In genomic region chr4:186717556-186717955, GRCh38 we compare ENCODE assay signal across 21 cellular contexts. TPM values are rescaled to one million over a fixed set of nuclear protein-coding genes. Genes with fewer than 3 reads are reported as not detected.
A peak's percentile ranks its signal among the peaks of the same experiment; 100 is the strongest.
DNase-seq lines count a peak whose midpoint lies in the region; ATAC-seq and TF ChIP-seq lines count a peak whose summit lies in the region.
"Had no signal": no experiment of that assay in that cellular context is flagged by ENCODE, and none has a peak within 500 bp of the region (broad histone marks: within the 10 kb centered on the region; RNA-seq: fewer than 3 reads in every experiment).

No MANE protein-coding gene starts in this region.

- TF ChIP-seq CTCF in chondrocyte (IDR thresholded peaks at IDR 0.05) = no peak
- TF ChIP-seq CTCF in mesothelial cell of epicardium (IDR thresholded peaks at IDR 0.05; ENCODE audit: unreplicated experiment) = no peak
- no peak for TF ChIP-seq CTCF in smooth muscle cell (IDR thresholded peaks at IDR 0.05; ENCODE audit: borderline replicate concordance, insufficient read depth, poor library complexity, severe bottlenecking)

- peak; percentile 53 for ATAC-seq in left ventricle myocardium superior
- ATAC-seq in right cardiac atrium = no peak
- ATAC-seq: GM23338 had no signal

- peaks cover 4% of the 10 kb centered on the region for H3K36me3 Mint-ChIP-seq in chondrocyte (ENCODE audit: low read depth)
- H3K36me3 Mint-ChIP-seq in mesothelial cell of epicardium = peaks cover 12% of the 10 kb centered on the region

- H3K27ac Mint-ChIP-seq in chondrocyte (ENCODE audit: unreplicated experiment) (peak overlapping the region; percentile 57), mesothelial cell of epicardium (peak overlapping the region; percentile 51)
- H3K27ac Mint-ChIP-seq: GM23338 had no signal

- H3K9me3 ChIP-seq in right cardiac atrium (ENCODE audit: control insufficient read depth, low read length) = no peaks in the 10 kb centered on the region
- no peaks in the 10 kb centered on the region for H3K9me3 ChIP-seq in smooth muscle cell (replicated peaks; ENCODE audit: low read depth)

- H3K4me1 Mint-ChIP-seq in chondrocyte (ENCODE audit: low read depth) = peaks cover 69% of the 10 kb centered on the region
- H3K4me1 Mint-ChIP-seq in mesothelial cell of epicardium = peaks cover 38% of the 10 kb centered on the region

- no peak overlapping the region for H3K4me3 Mint-ChIP-seq in chondrocyte (ENCODE audit: unreplicated experiment)
- no peak overlapping the region for H3K4me3 Mint-ChIP-seq in mesothelial cell of epicardium
- H3K4me3 Mint-ChIP-seq: GM23338 had no signal

- H3K9me3 Mint-ChIP-seq in chondrocyte (ENCODE audit: low read depth) (peaks cover 2% of the 10 kb centered on the region), mesothelial cell of epicardium (peaks cover 12% of the 10 kb centered on the region)

- H3K27me3 Mint-ChIP-seq in chondrocyte (ENCODE audit: low read depth) = no peaks in the 10 kb centered on the region
- H3K27me3 Mint-ChIP-seq in mesothelial cell of epicardium (ENCODE audit: low read depth) = no peaks in the 10 kb centered on the region

- H2AFZ ChIP-seq in smooth muscle cell (ENCODE audit: low read depth) = no peak overlapping the region
- H2AFZ ChIP-seq: GM23338, PC-9 had no signal

- H3K9ac ChIP-seq in smooth muscle cell (ENCODE audit: low read depth) = no peak overlapping the region

- H3K4me1 ChIP-seq in right cardiac atrium (ENCODE audit: control insufficient read depth, insufficient read depth, low read length) = no peaks in the 10 kb centered on the region
- peaks cover 7% of the 10 kb centered on the region for H3K4me1 ChIP-seq in smooth muscle cell (ENCODE audit: low read depth)

- intact Hi-C loops in left ventricle myocardium superior (cut with micrococcal nuclease) = no loop called here
- intact Hi-C loops in right cardiac atrium (cut with DNase I) = no loop called here

- H4K20me1 ChIP-seq in smooth muscle cell (ENCODE audit: low read depth) = peaks cover 100% of the 10 kb centered on the region

- in situ Hi-C loops in KBM-7 (cut with MboI; ENCODE audit: low pct_unique_long_range_greater_than_20kb, low sequenced_read_pairs) = no loop called here

- no peak for DNase-seq in left ventricle myocardium superior
- DNase-seq in right cardiac atrium = no peak
- DNase-seq in chondrocyte (ENCODE audit: low spot score) = no peak
- no peak for DNase-seq in mesothelial cell of epicardium (ENCODE audit: low spot score in 2 of 2, unreplicated experiment in 2 of 2)
- no peak for DNase-seq in smooth muscle cell (lab: John Stamatoyannopoulos, UW; ENCODE audit: unreplicated experiment)
- no peak for DNase-seq in cerebellar nuclear complex (lab: John Stamatoyannopoulos, UW)
- no peak for DNase-seq in NCI-H2196 (lab: John Stamatoyannopoulos, UW; ENCODE audit: unreplicated experiment)
- DNase-seq in KBM-7 = no peak
- DNase-seq: GDM1, HCEC 1CT, KG1, NCI-H1105, NCI-H146, NCI-H2029, NCI-H226, NCI-H510A treated with DMSO at 0.1 percent for 48 hours, NCI-H748 treated with DMSO at 0.1 percent for 48 hours, PC-9 had no signal

- H3K27ac ChIP-seq in right cardiac atrium (ENCODE audit: low read length) = no peak overlapping the region
- peak overlapping the region; percentile 12 for H3K27ac ChIP-seq in smooth muscle cell (ENCODE audit: low read depth)
- H3K27ac ChIP-seq: C4-2B, HL-60, PC-9 had no signal

- no peak overlapping the region for H3K4me2 ChIP-seq in smooth muscle cell
- H3K4me2 ChIP-seq: GM23338, PC-9 had no signal

- WGBS in right cardiac atrium = 59% methylated on average over 4 of the region's 4 CpGs
- WGBS in smooth muscle cell (ENCODE audit: low lambda C conversion rate) = 73% methylated on average over 4 of the region's 4 CpGs

- H3K79me2 ChIP-seq in smooth muscle cell (ENCODE audit: low read depth) = peaks cover 100% of the 10 kb centered on the region

- H3K27me3 ChIP-seq in right cardiac atrium (ENCODE audit: control insufficient read depth, insufficient read depth) (no peaks in the 10 kb centered on the region), smooth muscle cell (ENCODE audit: low read depth) (no peaks in the 10 kb centered on the region)

- H3K36me3 ChIP-seq in smooth muscle cell (ENCODE audit: low read depth) = no peaks in the 10 kb centered on the region

- no peaks in the 10 kb centered on the region for H3F3A ChIP-seq in smooth muscle cell (ENCODE audit: low read depth)

- H3K4me3 ChIP-seq in right cardiac atrium (ENCODE audit: low read length) (no peak overlapping the region), smooth muscle cell (no peak overlapping the region)
- H3K4me3 ChIP-seq: GM23338, PC-9 had no signal

RNA-seq across cellular contexts. Expression of gene FAT1, which starts 6.1 kb away (rescaled TPM):
- total RNA-seq in left ventricle myocardium superior (61.8 TPM), right cardiac atrium (10 to 100 TPM; 76.7 to 95.2 (median 82.9) TPM), chondrocyte (663 to 672 TPM (median 671 TPM) in 3 replicates), mesothelial cell of epicardium (211 to 224 TPM (median 224 TPM) in 3 replicates), smooth muscle cell (359 and 395 TPM in 2 replicates)
- polyA plus RNA-seq in right cardiac atrium (29.7 TPM), smooth muscle cell (42.4 and 65.1 TPM in 2 replicates)
